16 cellular contexts compared by ENCODE assay signal in the genomic region with DNA sequence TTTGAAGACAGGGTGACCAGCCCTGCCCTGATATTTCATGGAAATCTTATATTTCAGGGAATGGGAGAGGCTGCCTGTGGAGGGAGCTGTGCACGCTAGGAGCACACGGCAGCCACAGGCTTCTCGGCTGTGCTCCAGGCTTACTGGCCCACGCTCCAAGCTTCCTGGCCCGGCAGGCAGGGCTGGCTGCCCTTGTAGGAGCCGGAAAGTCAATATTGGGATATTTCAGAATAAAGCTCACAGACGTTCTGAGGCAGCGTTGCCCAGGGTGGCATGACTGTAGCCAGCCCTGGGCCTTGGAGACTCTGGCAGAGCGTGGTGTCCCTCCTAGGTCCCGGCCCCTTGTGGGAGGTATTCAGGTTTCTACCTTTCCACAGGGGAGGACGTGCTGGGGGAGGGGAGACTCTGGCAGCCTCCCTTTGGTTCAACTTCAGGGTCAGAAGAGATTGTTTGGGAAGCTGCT.
DNase-seq lines count a peak whose midpoint lies in the region; ATAC-seq and TF ChIP-seq lines count a peak whose summit lies in the region.
"Had no signal": no experiment of that assay in that cellular context is flagged by ENCODE, and none has a peak within 500 bp of the region (broad histone marks: within the 10 kb centered on the region; RNA-seq: fewer than 3 reads in every experiment).

No MANE protein-coding gene starts in this region.

- no peak overlapping the region for H3K27ac Mint-ChIP-seq in CD4-positive, alpha-beta memory T cell
- H3K27ac Mint-ChIP-seq: activated naive CD8-positive, alpha-beta T cell had no signal

- intact Hi-C loops in left cardiac atrium (cut with DNase I) = no loop called here
- intact Hi-C loops in posterior vena cava (cut with DNase I) = no loop called here
- intact Hi-C loops in CD4-positive, alpha-beta memory T cell (cut with micrococcal nuclease) = no loop called here

- peaks cover 0 to 4% (median under 1%) of the 10 kb centered on the region in 4 donors for H3K4me1 Mint-ChIP-seq in CD4-positive, alpha-beta memory T cell

- no peaks in the 10 kb centered on the region for H3K36me3 ChIP-seq in CD4-positive, alpha-beta memory T cell (ENCODE audit: insufficient read depth, low read length)
- H3K36me3 ChIP-seq: BE2C, transverse colon had no signal

- H3K4me3 ChIP-seq in CD4-positive, alpha-beta memory T cell (ENCODE audit: low read length in 2 of 2) = no peak overlapping the region
- H3K4me3 ChIP-seq: transverse colon had no signal

- no peak for DNase-seq in AG09319 (ENCODE audit: extremely low read depth, low read depth)
- DNase-seq in NCI-H446 treated with DMSO at 0.1 percent for 48 hours (lab: John Stamatoyannopoulos, UW) = peak; percentile 16
- peak; percentile 54 for DNase-seq in left cardiac atrium
- peak; percentile 91 for DNase-seq in posterior vena cava (ENCODE audit: low spot score)
- DNase-seq in CD4-positive, alpha-beta memory T cell = no peak
- no peak for DNase-seq in activated gamma-delta T cell treated with Interleukin-2 at 50 U/mL for 16 hours
- no peak for DNase-seq in SHP77 treated with DMSO at 0.1 percent for 48 hours (lab: John Stamatoyannopoulos, UW)
- DNase-seq: activated CD4-positive, CD25-positive, alpha-beta regulatory T cell; BE2C; cerebellar nuclear complex; mesendoderm; NCI-H2171; occipital lobe; transverse colon had no signal

- ATAC-seq in left cardiac atrium = peak; percentile 44 to 84
- no peak for ATAC-seq in HG03280 (IDR thresholded peaks at IDR 0.05; ENCODE audit: unreplicated experiment)

- POLR2A ChIA-PET in CD4-positive, alpha-beta memory T cell (lab: Charles Lee; ENCODE audit: partially characterized antibody) = no interaction called here

- H3K9me3 ChIP-seq in CD4-positive, alpha-beta memory T cell (ENCODE audit: control insufficient read depth in 1 of 2, low read length in 2 of 2) = no peaks in the 10 kb centered on the region
- H3K9me3 ChIP-seq: BE2C, transverse colon had no signal

- H3K4me3 Mint-ChIP-seq in CD4-positive, alpha-beta memory T cell = no peak overlapping the region
- H3K4me3 Mint-ChIP-seq: activated naive CD8-positive, alpha-beta T cell had no signal

- peaks cover 0 to 2% of the 10 kb centered on the region in 2 donors for H3K36me3 Mint-ChIP-seq in CD4-positive, alpha-beta memory T cell
- H3K36me3 Mint-ChIP-seq: activated naive CD8-positive, alpha-beta T cell had no signal

- TF ChIP-seq CTCF in AG09319 (IDR thresholded peaks at IDR 0.05; ENCODE audit: low read depth, low read length) = peak; percentile 9

- no peaks in the 10 kb centered on the region for H3K27me3 Mint-ChIP-seq in CD4-positive, alpha-beta memory T cell
- H3K27me3 Mint-ChIP-seq: activated naive CD8-positive, alpha-beta T cell had no signal

- H3K4me1 ChIP-seq in CD4-positive, alpha-beta memory T cell (ENCODE audit: insufficient read depth, low read length) = no peaks in the 10 kb centered on the region

- no peak overlapping the region for H3K27ac ChIP-seq in CD4-positive, alpha-beta memory T cell (ENCODE audit: low read depth, low read length)
- H3K27ac ChIP-seq: transverse colon had no signal

- CTCF ChIA-PET in CD4-positive, alpha-beta memory T cell (lab: Charles Lee; ENCODE audit: partially characterized antibody) = no interaction called here

- no peaks in the 10 kb centered on the region for H3K9me3 Mint-ChIP-seq in CD4-positive, alpha-beta memory T cell

- H3K27me3 ChIP-seq in CD4-positive, alpha-beta memory T cell (ENCODE audit: insufficient read depth, low read length) = no peaks in the 10 kb centered on the region
- H3K27me3 ChIP-seq: BE2C, transverse colon had no signal

Comparison
In these comparisons a context has a peak if more than half of its experiments do, and no peak if none do; other contexts are left out.
1. DNase-seq: peak in NCI-H446 treated with DMSO at 0.1 percent for 48 hours (single experiment), left cardiac atrium (single experiment) and posterior vena cava (single experiment); none in AG09319 (single experiment), CD4-positive, alpha-beta memory T cell (0 of 5), activated gamma-delta T cell treated with Interleukin-2 at 50 U/mL for 16 hours (single experiment) and SHP77 treated with DMSO at 0.1 percent for 48 hours (single experiment).